Comparison of ENCODE assay signal across 27 cellular contexts in the genomic region with DNA sequence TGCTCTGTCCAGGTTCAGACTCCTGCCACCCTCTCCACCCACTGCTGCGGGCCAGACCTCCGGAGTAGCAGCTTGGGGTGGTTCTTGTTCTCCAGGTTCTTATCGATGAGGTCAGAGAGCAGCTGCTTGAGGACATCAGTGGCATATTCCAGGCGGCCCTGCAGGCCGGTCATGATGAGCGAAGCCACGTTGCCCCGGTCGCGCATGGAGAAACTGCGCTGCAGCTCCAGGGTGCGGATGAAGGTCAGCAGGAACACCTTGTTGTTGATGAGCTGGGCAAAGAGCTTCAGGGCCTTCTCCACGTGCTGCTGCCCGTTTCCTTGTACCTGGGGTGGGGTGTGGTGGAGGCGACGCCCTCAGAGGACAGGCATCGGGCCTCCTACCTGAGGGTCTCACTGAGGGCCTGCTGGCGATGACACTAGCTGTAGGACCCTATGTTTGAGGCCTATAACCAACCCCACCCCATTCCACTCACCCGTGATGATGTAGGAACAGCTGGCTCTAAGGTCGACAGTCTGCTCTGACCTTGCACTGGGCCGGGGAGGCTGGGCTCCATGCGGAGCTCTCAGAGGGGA.
"Had no signal": no experiment of that assay in that cellular context is flagged by ENCODE, and none has a peak within 500 bp of the region (broad histone marks: within the 10 kb centered on the region; RNA-seq: fewer than 3 reads in every experiment).

No MANE protein-coding gene starts in this region.

- H3K4me3 ChIP-seq: heart left ventricle, left lung, lower lobe of right lung, neural progenitor cell, right atrium auricular region, right lobe of liver, smooth muscle cell, suprapubic skin, tibial nerve, vagina had no signal

- H3K9ac ChIP-seq: neural progenitor cell, parathyroid adenoma had no signal

- ATAC-seq: heart left ventricle; left colon; left lung; lower lobe of right lung; natural killer cell; right lobe of liver; stimulated activated effector memory CD8-positive, alpha-beta T cell treated with anti-CD3 and anti-CD28 coated beads, Interleukin-12 subunit alpha, Interleukin-12 subunit beta, amount 100 ng/mL, for 72 hours had no signal

- H3K36me3 ChIP-seq: neural progenitor cell had no signal

- H3K4me2 ChIP-seq: smooth muscle cell had no signal

- FAIRE-seq: islet of Langerhans, kidney had no signal

- H3K27ac ChIP-seq: heart left ventricle, left lung, lower lobe of right lung, parathyroid adenoma, right atrium auricular region, right lobe of liver, suprapubic skin, tibial nerve, vagina had no signal

- H3K4me1 ChIP-seq: parathyroid adenoma had no signal

- DNase-seq: heart left ventricle; hypothalamus; immature natural killer cell; kidney; left colon; left lung; lower lobe of right lung; mammary epithelial cell; mesenchymal stem cell; naive B cell; natural killer cell; nephron progenitor cell; right lobe of liver; stimulated activated CD4-positive, alpha-beta T cell treated with anti-CD3 and anti-CD28 coated beads, Interleukin-12 subunit alpha, Interleukin-12 subunit beta, amount 100 ng/mL, for 4 hours; stimulated activated CD4-positive, alpha-beta T cell treated with anti-CD3 and anti-CD28 coated beads, Interleukin-15, amount 100 ng/mL, for 24 hours; stimulated activated CD4-positive, alpha-beta T cell treated with anti-CD3 and anti-CD28 coated beads, Interleukin-2, amount 100 ng/mL, for 24 hours; stimulated activated CD4-positive, alpha-beta T cell treated with anti-CD3 and anti-CD28 coated beads, Interleukin-4, amount 100 ng/mL, for 1 hour; stimulated activated naive CD4-positive, alpha-beta T cell had no signal

- H3K79me2 ChIP-seq: parathyroid adenoma had no signal

- H2AFZ ChIP-seq: parathyroid adenoma had no signal

- H3K27me3 ChIP-seq: heart left ventricle, left lung, neural progenitor cell, right atrium auricular region, right lobe of liver, suprapubic skin, tibial nerve, vagina had no signal

- H3K9me3 ChIP-seq: heart left ventricle, left lung, lower lobe of right lung, right atrium auricular region, right lobe of liver, suprapubic skin, tibial nerve, vagina had no signal
